Comparison of ENCODE assay signal across 24 cellular contexts in genomic region chr11:69243496-69244200, GRCh38. TPM values are rescaled to one million over a fixed set of nuclear protein-coding genes. Genes with fewer than 3 reads are reported as not detected.
"Had no signal": no experiment of that assay in that cellular context is flagged by ENCODE, and none has a peak within 500 bp of the region (broad histone marks: within the 10 kb centered on the region; RNA-seq: fewer than 3 reads in every experiment).

No MANE protein-coding gene starts in this region.

- H3K4me3 Mint-ChIP-seq: activated CD4-positive, alpha-beta T cell treated with anti-CD3 and anti-CD28 coated beads, Interleukin-2, amount 10 ng/mL, durations not matched to agents 7 days and 5 days; activated naive CD4-positive, alpha-beta T cell treated with anti-CD3 and anti-CD28 coated beads, Interleukin-2, amount 10 ng/mL, durations not matched to agents 7 days and 5 days; activated T-cell treated with anti-CD3 and anti-CD28 coated beads, Interleukin-2, amount 50 U/mL, for 72 hours; effector memory CD8-positive, alpha-beta T cell; neural progenitor cell; stimulated activated naive B cell treated with anti-CD40 and anti-IgM and Interleukin-4, amounts not matched to agents 10 μg/mL and 1 μg/mL and 100 μg/mL, for 72 hours had no signal

- H3K27ac ChIP-seq: body of pancreas, cardiac muscle cell, esophagus muscularis mucosa, lower lobe of right lung, neural progenitor cell, thoracic aorta, upper lobe of left lung had no signal

- H3K4me1 ChIP-seq: body of pancreas, lower lobe of right lung, neural progenitor cell had no signal

- H3K27ac Mint-ChIP-seq: activated naive CD4-positive, alpha-beta T cell treated with anti-CD3 and anti-CD28 coated beads, Interleukin-2, amount 10 ng/mL, durations not matched to agents 7 days and 5 days; activated T-cell treated with anti-CD3 and anti-CD28 coated beads, Interleukin-2, amount 50 U/mL, for 72 hours; effector memory CD8-positive, alpha-beta T cell; neural progenitor cell; progenitor cell of endocrine pancreas; stimulated activated naive B cell treated with anti-CD40 and anti-IgM and Interleukin-4, amounts not matched to agents 10 μg/mL and 1 μg/mL and 100 μg/mL, for 72 hours had no signal

- H3K9ac ChIP-seq: neural progenitor cell had no signal

- H3K4me2 ChIP-seq: neural progenitor cell had no signal

- H3K36me3 Mint-ChIP-seq: naive B cell; neural progenitor cell; stimulated activated naive B cell treated with anti-CD40 and anti-IgM and Interleukin-4, amounts not matched to agents 10 μg/mL and 1 μg/mL and 100 μg/mL, for 72 hours had no signal

- ATAC-seq: activated T-cell treated with anti-CD3 and anti-CD28 coated beads, Interleukin-2, amount 50 U/mL, for 72 hours; body of pancreas; effector memory CD8-positive, alpha-beta T cell; left colon; lower lobe of right lung; SK-N-SH treated with all-trans-retinoic acid at 6 μM for 48 hours; stimulated activated naive B cell treated with anti-CD40 and anti-IgM and Interleukin-4, amounts not matched to agents 10 μg/mL and 1 μg/mL and 100 μg/mL, for 72 hours had no signal

- H3K36me3 ChIP-seq: cardiac muscle cell, esophagus muscularis mucosa, lower lobe of right lung, neural progenitor cell, thoracic aorta, upper lobe of left lung had no signal

- H3K9me3 Mint-ChIP-seq: activated T-cell treated with anti-CD3 and anti-CD28 coated beads, Interleukin-2, amount 50 U/mL, for 72 hours; effector memory CD8-positive, alpha-beta T cell; neural progenitor cell had no signal

- H2AFZ ChIP-seq: neural progenitor cell had no signal

- DNase-seq: activated CD4-positive, alpha-beta T cell treated with anti-CD3 and anti-CD28 coated beads, Interleukin-2, amount 10 ng/mL, durations not matched to agents 7 days and 5 days; activated effector memory CD4-positive, alpha-beta T cell treated with Interleukin-2 at 50 U/mL for 16 hours; activated naive CD4-positive, alpha-beta T cell treated with anti-CD3 and anti-CD28 coated beads, Interleukin-2, amount 10 ng/mL, durations not matched to agents 7 days and 5 days; activated T-cell treated with anti-CD3 and anti-CD28 coated beads, Interleukin-2, amount 50 U/mL, for 72 hours; anterior cingulate cortex; body of pancreas; effector memory CD8-positive, alpha-beta T cell; lower lobe of right lung; mesendoderm; naive B cell; retina; stimulated activated CD4-positive, alpha-beta T cell treated with anti-CD3 and anti-CD28 coated beads, Interleukin-2, amount 100 ng/mL, for 48 hours; stimulated activated CD8-positive, alpha-beta memory T cell treated with anti-CD3 and anti-CD28 coated beads, Interleukin-4, amount 100 ng/mL, for 48 hours; stimulated activated naive B cell treated with anti-CD40 and anti-IgM and Interleukin-4, amounts not matched to agents 10 μg/mL and 1 μg/mL and 100 μg/mL, for 72 hours; upper lobe of left lung had no signal

- H3K4me3 ChIP-seq: body of pancreas, cardiac muscle cell, esophagus muscularis mucosa, lower lobe of right lung, neural progenitor cell, thoracic aorta, upper lobe of left lung had no signal

- H3K9me3 ChIP-seq: body of pancreas, esophagus muscularis mucosa, lower lobe of right lung, thoracic aorta, upper lobe of left lung had no signal

- H3K27me3 Mint-ChIP-seq: activated CD4-positive, alpha-beta T cell treated with anti-CD3 and anti-CD28 coated beads, Interleukin-2, amount 10 ng/mL, durations not matched to agents 7 days and 5 days had no signal

- H3K27me3 ChIP-seq: body of pancreas, esophagus muscularis mucosa, upper lobe of left lung had no signal

RNA-seq across cellular contexts. Expression of gene MYEOV, which starts 50.3 kb away (rescaled TPM):
- total RNA-seq: activated CD4-positive, alpha-beta T cell treated with anti-CD3 and anti-CD28 coated beads, Interleukin-2, amount 10 ng/mL, durations not matched to agents 7 days and 5 days; esophagus muscularis mucosa; frontal cortex; T-helper 2 cell treated with Interferon-gamma antibody and Interleukin-4, amounts not matched to agents 100 ng/mL and 5 ng/mL, for 36 hours had no signal
- polyA plus RNA-seq: cardiac muscle cell had no signal
